Comparison of ENCODE assay signal across 31 cellular contexts in genomic region chr11:46879056-46879585, GRCh38.
"Had no signal": no experiment of that assay in that cellular context is flagged by ENCODE, and none has a peak within 500 bp of the region (broad histone marks: within the 10 kb centered on the region; RNA-seq: fewer than 3 reads in every experiment).

No MANE protein-coding gene starts in this region.

- H3K27ac ChIP-seq: adrenal gland, body of pancreas, brain microvascular endothelial cell, breast epithelium, VCaP had no signal

- H3K36me3 ChIP-seq: brain microvascular endothelial cell, breast epithelium had no signal

- FAIRE-seq: astrocyte, TTC549 had no signal

- H3K4me1 ChIP-seq: adrenal gland, body of pancreas, breast epithelium had no signal

- DNase-seq: activated B cell treated with CpG ODN at 0.5 μM for 24 hours; activated CD4-positive, alpha-beta memory T cell treated with anti-CD3 and anti-CD28 coated beads for 36 hours; activated CD4-positive, alpha-beta T cell treated with anti-CD3 and anti-CD28 coated beads for 4 hours; activated CD4-positive, alpha-beta T cell treated with anti-CD3 and anti-CD28 coated beads, Interleukin-2, amount 10 ng/mL, durations not matched to agents 24 days and 14 days; activated CD4-positive, alpha-beta T cell treated with anti-CD3 and anti-CD28 coated beads, Interleukin-2, amount 50 U/mL, for 1 hour; activated CD4-positive, alpha-beta T cell treated with anti-CD3 and anti-CD28 coated beads, Interleukin-2, amount 50 U/mL, for 4 hours; activated CD4-positive, CD25-positive, alpha-beta regulatory T cell treated with anti-CD3 and anti-CD28 coated beads, Interleukin-2, amount 50 U/mL, for 72 hours; activated CD8-positive, alpha-beta memory T cell treated with anti-CD3 and anti-CD28 coated beads, Interleukin-2, amount 50 U/mL, for 48 hours; activated CD8-positive, alpha-beta T cell treated with anti-CD3 and anti-CD28 coated beads for 36 hours; activated effector memory CD4-positive, alpha-beta T cell treated with anti-CD3 and anti-CD28 coated beads, Interleukin-2, amount 50 U/mL, for 16 hours; activated gamma-delta T cell treated with Interleukin-2 at 50 U/mL for 16 hours; activated naive CD4-positive, alpha-beta T cell; activated naive CD4-positive, alpha-beta T cell treated with anti-CD3 and anti-CD28 coated beads for 36 hours; activated naive CD4-positive, alpha-beta T cell treated with anti-CD3 and anti-CD28 coated beads, Interleukin-2, amount 50 U/mL, for 16 hours; activated naive CD8-positive, alpha-beta T cell treated with anti-CD3 and anti-CD28 coated beads for 36 hours; activated T-cell treated with anti-CD3 and anti-CD28 coated beads, Interleukin-2, amount 50 U/mL, for 4 hours; activated T-cell treated with anti-CD3 and anti-CD28 coated beads, Interleukin-2, amount 50 U/mL, for 72 hours; adrenal gland; amniotic stem cell; aorta; body of pancreas; brain microvascular endothelial cell; central memory CD4-positive, alpha-beta T cell; SW 1271; T-helper 1 cell; T-helper 2 cell; T-helper 9 cell had no signal

- H3K9me3 ChIP-seq: adrenal gland, body of pancreas, breast epithelium had no signal

- H3K27me3 ChIP-seq: adrenal gland, body of pancreas, brain microvascular endothelial cell, breast epithelium had no signal

- H3K4me3 ChIP-seq: adrenal gland, body of pancreas, breast epithelium had no signal
